Comparison of ENCODE assay signal across 8 cellular contexts in the genomic region with DNA sequence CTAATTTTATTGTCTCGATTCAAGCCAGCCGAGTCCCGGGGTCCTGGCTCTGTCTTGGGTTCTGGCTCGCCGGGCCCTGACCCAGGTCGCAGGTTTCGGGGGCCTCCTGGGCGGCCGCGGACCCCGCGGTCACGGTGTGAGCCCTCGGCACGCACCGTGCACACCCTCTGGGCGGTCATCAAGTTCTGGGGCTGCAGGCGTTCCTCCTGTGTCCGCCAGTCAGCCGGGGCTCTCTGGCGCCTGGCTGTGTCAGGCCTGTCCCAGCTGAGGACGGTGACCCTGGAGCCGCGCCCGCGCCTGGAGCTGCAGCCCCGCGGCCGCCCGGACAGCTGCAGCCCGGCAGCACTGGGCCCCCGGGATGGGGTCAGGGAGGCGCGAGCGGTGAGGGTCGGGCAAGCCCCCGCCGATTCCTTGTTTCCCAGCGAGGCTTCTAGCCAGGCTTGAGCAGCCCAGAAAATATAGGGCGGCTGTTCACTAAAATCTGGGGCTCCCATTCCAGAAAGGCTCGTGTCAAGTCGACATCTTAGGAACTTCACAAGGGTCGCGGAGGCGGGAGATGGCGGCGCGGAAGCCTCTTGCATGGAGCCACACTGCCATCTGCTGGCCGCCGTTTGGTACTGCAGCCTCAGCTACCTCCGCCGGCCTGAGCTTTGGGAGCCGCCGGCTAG. TPM values are rescaled to one million over a fixed set of nuclear protein-coding genes. Genes with fewer than 3 reads are reported as not detected.
DNase-seq lines count a peak whose midpoint lies in the region; ATAC-seq, FAIRE-seq and TF ChIP-seq lines count a peak whose summit lies in the region.

No MANE protein-coding gene starts in this region.

- intact Hi-C loops in HepG2 (cut with micrococcal nuclease; ENCODE audit: unreplicated experiment), result loop anchor here (1.0 to 5.0 kb wide), 2 partner anchors 478 to 791 kb away; no protein-coding TSS in a partner anchor

- H3K9ac ChIP-seq in HepG2 (ENCODE audit: insufficient read depth, low read depth, low read length), result peak overlapping the region; percentile 49

- DNase-seq in NCI-H345 (lab: John Stamatoyannopoulos, UW), result peak; percentile 76
- peak; percentile 85 to 88 for DNase-seq in activated CD4-positive, alpha-beta T cell treated with anti-CD3 and anti-CD28 coated beads for 4 hours
- DNase-seq in choroid plexus epithelial cell (ENCODE audit: low read depth), result peak; percentile 80
- DNase-seq in HepG2 (ENCODE audit: low spot score), result peak; percentile 62
- DNase-seq in stimulated activated CD4-positive, alpha-beta T cell treated with anti-CD3 and anti-CD28 coated beads, Interleukin-2, amount 100 ng/mL, for 24 hours, result peak; percentile 89 to 91

- no peak for FAIRE-seq in HepG2 (lab: Jason Lieb, UNC)

- H3K4me1 ChIP-seq in HepG2 (ENCODE audit: insufficient read depth, low read length), result peaks cover 8% of the 10 kb centered on the region; the same call in 1 of the 2 replicates

- BruUV-seq in HepG2 (replicated peaks; lab: Mats Ljungman, UMichigan), result no TSS peak

- 46% methylated on average over 19 of the region's 54 CpGs for WGBS in HepG2 (ENCODE audit: low lambda C conversion rate)

- no peak overlapping the region for H3K27ac ChIP-seq in HepG2 (ENCODE audit: extremely low read length, insufficient read depth, low read length)

- POLR2A ChIA-PET in HepG2 (lab: Yijun Ruan, JAX), result interaction anchor here (1.0 to 1.3 kb wide), 2 partner anchors 10 to 11 kb away, joined by 3 to 10 read pairs; no protein-coding TSS in a partner anchor

- no peaks in the 10 kb centered on the region for H3K79me2 ChIP-seq in HepG2 (ENCODE audit: insufficient read depth, low read length)

- TF ChIP-seq RAD21 in HepG2 (CRISPR knock-in tag; IDR thresholded peaks at IDR 0.05), result peak; percentile 97

- peak; percentile 43 for ATAC-seq in HG02981 (IDR thresholded peaks at IDR 0.05; ENCODE audit: unreplicated experiment)
- ATAC-seq in HepG2, result peak; percentile 91
- ATAC-seq in GM21423 (IDR thresholded peaks at IDR 0.05; ENCODE audit: unreplicated experiment), result no peak

- CTCF ChIA-PET in HepG2 (lab: Yijun Ruan, JAX; ENCODE audit: low intra/inter-chr PET ratio, low total read pairs), result interaction anchor here (0.7 to 1.7 kb wide), 8 partner anchors 10 to 791 kb away, joined by 3 to 13 read pairs (median 7); no protein-coding TSS in a partner anchor

- TF ChIP-seq EP300 in HepG2 (IDR thresholded peaks at IDR 0.05; ENCODE audit: low read depth in 2 of 2, low read length in 2 of 2) (no peak), HepG2 (CRISPR knock-in tag; IDR thresholded peaks at IDR 0.05; ENCODE audit: borderline replicate concordance) (no peak)

- in situ Hi-C loops in HepG2 (cut with HindIII; ENCODE audit: extremely low pct_ligation_motif_present, low pct_unique_long_range_greater_than_20kb), result loop anchor here (25.0 kb wide), 1 partner anchor 1073 kb away; no protein-coding TSS in a partner anchor

- no peaks in the 10 kb centered on the region for H4K20me1 ChIP-seq in HepG2 (ENCODE audit: insufficient read depth, low read length)

- H3K27me3 ChIP-seq in HepG2 (ENCODE audit: control insufficient read depth in 1 of 2, insufficient read depth in 2 of 2, low read length in 2 of 2), result peaks cover 2 to 44% of the 10 kb centered on the region in 2 experiments

- no peak for TF ChIP-seq POLR2A in HepG2 (IDR thresholded peaks at IDR 0.05; ENCODE audit: insufficient read depth in 1 of 2, low read depth in 2 of 2, low read length in 2 of 2)

- no peak overlapping the region for H2AFZ ChIP-seq in HepG2 (ENCODE audit: low read length)

- no peaks in the 10 kb centered on the region for H3K9me3 ChIP-seq in HepG2 (ENCODE audit: low read length)

- H3K4me3 ChIP-seq in choroid plexus epithelial cell (ENCODE audit: low read depth, low read length) (peak overlapping the region; percentile 39), HepG2 (replicated peaks in 1 of 3; ENCODE audit: insufficient read depth in 1 of 3, low read depth in 2 of 3, low read length in 3 of 3) (peak overlapping the region; percentile 51 to 68 (median 66))

- peak; percentile 97 for TF ChIP-seq CTCF in GM12872 (IDR thresholded peaks at IDR 0.05; ENCODE audit: insufficient read depth, low read depth, low read length)
- TF ChIP-seq CTCF in choroid plexus epithelial cell (conservative IDR thresholded peaks at IDR 0.05; ENCODE audit: low read depth, low read length), result peak; percentile 96
- TF ChIP-seq CTCF in HepG2 (CRISPR knock-in tag; IDR thresholded peaks at IDR 0.05), result peak; percentile 97

- no peaks in the 10 kb centered on the region for H3K36me3 ChIP-seq in HepG2 (replicated peaks in 1 of 2; ENCODE audit: control insufficient read depth in 1 of 2, insufficient read depth in 2 of 2, low read length in 2 of 2)

- peak overlapping the region; percentile 85 for H3K4me2 ChIP-seq in HepG2 (ENCODE audit: low read depth, low read length)

RNA-seq across cellular contexts. Expression of a gene that starts 4.2 kb away (rescaled TPM):
- not detected in 2 replicates for total RNA-seq in HepG2 (2016; rRNA removed; fragmentation: Illumina TruSeq; extraction: Trizol)
- not detected in 2 replicates for total RNA-seq in HepG2 (2016; cell fraction: cytosol; rRNA removed; fragmentation: Illumina TruSeq; extraction: Trizol; ENCODE audit: low read depth)
- total RNA-seq in HepG2 (2016; cell fraction: insoluble cytoplasmic fraction; rRNA removed; fragmentation: Illumina TruSeq; extraction: Trizol), result not detected in 2 replicates
- total RNA-seq in HepG2 (2016; cell fraction: membrane; rRNA removed; fragmentation: Illumina TruSeq; extraction: Trizol), result 0.07 and 0.15 TPM in 2 replicates
- not detected in 2 replicates for total RNA-seq in HepG2 (2016; cell fraction: nucleus; rRNA removed; fragmentation: Illumina TruSeq; extraction: Trizol)
- 0.05 and 0.10 TPM in 2 replicates for polyA plus RNA-seq in HepG2 (2011; rRNA removed)
- polyA plus RNA-seq in HepG2 (2011; cell fraction: cytosol; rRNA removed), result 0.07 and 0.13 TPM in 2 replicates
- polyA plus RNA-seq in HepG2 (2011; cell fraction: nucleus; rRNA removed), result 0.08 TPM in 1 of 2 replicates, not detected in the other
- 0.32 TPM in 1 of 2 replicates, not detected in the other for polyA plus RNA-seq in HepG2 (2012)
- polyA plus RNA-seq in HepG2 (2016; cell fraction: cytosol; fragmentation: Illumina TruSeq; extraction: Trizol; ENCODE audit: low read depth), result 0.10 TPM in 1 of 2 replicates, not detected in the other
- polyA plus RNA-seq in HepG2 (2016; cell fraction: insoluble cytoplasmic fraction; fragmentation: Illumina TruSeq; extraction: Trizol; ENCODE audit: low read depth), result 0.22 and 0.31 TPM in 2 replicates
- 0.26 and 0.30 TPM in 2 replicates for polyA plus RNA-seq in HepG2 (2016; cell fraction: membrane; fragmentation: Illumina TruSeq; extraction: Trizol; ENCODE audit: low read depth)
- not detected in 2 replicates for polyA plus RNA-seq in HepG2 (2016; cell fraction: nucleus; fragmentation: Illumina TruSeq; extraction: Trizol; ENCODE audit: insufficient read depth, low read depth)
- polyA minus RNA-seq in HepG2 (2011; rRNA and poly(A)+ RNA removed; ENCODE audit: low replicate concordance), result 0.08 and 3.8 TPM in 2 replicates
- 0.30 and 1.1 TPM in 2 replicates for polyA minus RNA-seq in HepG2 (2011; cell fraction: cytosol; rRNA and poly(A)+ RNA removed)
- polyA minus RNA-seq in HepG2 (2011; cell fraction: nucleus; rRNA and poly(A)+ RNA removed), result not detected in 2 replicates

RNA-seq across cellular contexts. Expression of a gene that starts 4.7 kb away (rescaled TPM):
- total RNA-seq in HepG2 (2016; rRNA removed; fragmentation: Illumina TruSeq; extraction: Trizol), result not detected in 2 replicates
- total RNA-seq in HepG2 (2016; cell fraction: cytosol; rRNA removed; fragmentation: Illumina TruSeq; extraction: Trizol; ENCODE audit: low read depth), result not detected in 2 replicates
- total RNA-seq in HepG2 (2016; cell fraction: insoluble cytoplasmic fraction; rRNA removed; fragmentation: Illumina TruSeq; extraction: Trizol), result not detected in 2 replicates
- total RNA-seq in HepG2 (2016; cell fraction: membrane; rRNA removed; fragmentation: Illumina TruSeq; extraction: Trizol), result not detected in 2 replicates
- total RNA-seq in HepG2 (2016; cell fraction: nucleus; rRNA removed; fragmentation: Illumina TruSeq; extraction: Trizol), result not detected in 2 replicates
- polyA plus RNA-seq in HepG2 (2011; rRNA removed), result not detected in 2 replicates
- not detected in 2 replicates for polyA plus RNA-seq in HepG2 (2011; cell fraction: cytosol; rRNA removed)
- polyA plus RNA-seq in HepG2 (2011; cell fraction: nucleus; rRNA removed), result not detected in 2 replicates
- not detected in 2 replicates for polyA plus RNA-seq in HepG2 (2012)
- not detected in 2 replicates for polyA plus RNA-seq in HepG2 (2016; cell fraction: cytosol; fragmentation: Illumina TruSeq; extraction: Trizol; ENCODE audit: low read depth)
- polyA plus RNA-seq in HepG2 (2016; cell fraction: insoluble cytoplasmic fraction; fragmentation: Illumina TruSeq; extraction: Trizol; ENCODE audit: low read depth), result not detected in 2 replicates
- not detected in 2 replicates for polyA plus RNA-seq in HepG2 (2016; cell fraction: membrane; fragmentation: Illumina TruSeq; extraction: Trizol; ENCODE audit: low read depth)
- not detected in 2 replicates for polyA plus RNA-seq in HepG2 (2016; cell fraction: nucleus; fragmentation: Illumina TruSeq; extraction: Trizol; ENCODE audit: insufficient read depth, low read depth)
- polyA minus RNA-seq in HepG2 (2011; rRNA and poly(A)+ RNA removed; ENCODE audit: low replicate concordance), result 0.51 TPM in 1 of 2 replicates, not detected in the other
- not detected in 2 replicates for polyA minus RNA-seq in HepG2 (2011; cell fraction: cytosol; rRNA and poly(A)+ RNA removed)
- not detected in 2 replicates for polyA minus RNA-seq in HepG2 (2011; cell fraction: nucleus; rRNA and poly(A)+ RNA removed)

RNA-seq across cellular contexts. Expression of a gene that starts 8.3 kb away (rescaled TPM):
- 2.1 and 2.9 TPM in 2 replicates for total RNA-seq in HepG2 (2016; rRNA removed; fragmentation: Illumina TruSeq; extraction: Trizol)
- 0.51 and 0.71 TPM in 2 replicates for total RNA-seq in HepG2 (2016; cell fraction: cytosol; rRNA removed; fragmentation: Illumina TruSeq; extraction: Trizol; ENCODE audit: low read depth)
- total RNA-seq in HepG2 (2016; cell fraction: insoluble cytoplasmic fraction; rRNA removed; fragmentation: Illumina TruSeq; extraction: Trizol), result 1.7 and 2.6 TPM in 2 replicates
- 1.6 and 1.9 TPM in 2 replicates for total RNA-seq in HepG2 (2016; cell fraction: membrane; rRNA removed; fragmentation: Illumina TruSeq; extraction: Trizol)
- 3.5 and 4.8 TPM in 2 replicates for total RNA-seq in HepG2 (2016; cell fraction: nucleus; rRNA removed; fragmentation: Illumina TruSeq; extraction: Trizol)
- polyA plus RNA-seq in HepG2 (2011; rRNA removed), result 4.3 and 4.6 TPM in 2 replicates
- 1.3 and 1.5 TPM in 2 replicates for polyA plus RNA-seq in HepG2 (2011; cell fraction: cytosol; rRNA removed)
- 12.3 and 16.6 TPM in 2 replicates for polyA plus RNA-seq in HepG2 (2011; cell fraction: nucleus; rRNA removed)
- polyA plus RNA-seq in HepG2 (2012), result 3.8 and 6.3 TPM in 2 replicates
- 0.74 and 0.97 TPM in 2 replicates for polyA plus RNA-seq in HepG2 (2016; cell fraction: cytosol; fragmentation: Illumina TruSeq; extraction: Trizol; ENCODE audit: low read depth)
- polyA plus RNA-seq in HepG2 (2016; cell fraction: insoluble cytoplasmic fraction; fragmentation: Illumina TruSeq; extraction: Trizol; ENCODE audit: low read depth), result 4.9 and 6.7 TPM in 2 replicates
- 3.4 TPM in 2 replicates for polyA plus RNA-seq in HepG2 (2016; cell fraction: membrane; fragmentation: Illumina TruSeq; extraction: Trizol; ENCODE audit: low read depth)
- 26.3 and 26.9 TPM in 2 replicates for polyA plus RNA-seq in HepG2 (2016; cell fraction: nucleus; fragmentation: Illumina TruSeq; extraction: Trizol; ENCODE audit: insufficient read depth, low read depth)
- polyA minus RNA-seq in HepG2 (2011; rRNA and poly(A)+ RNA removed; ENCODE audit: low replicate concordance), result 1.7 TPM in 1 of 2 replicates, not detected in the other
- polyA minus RNA-seq in HepG2 (2011; cell fraction: cytosol; rRNA and poly(A)+ RNA removed), result 0.88 and 1.1 TPM in 2 replicates
- 2.2 and 4.6 TPM in 2 replicates for polyA minus RNA-seq in HepG2 (2011; cell fraction: nucleus; rRNA and poly(A)+ RNA removed)

RNA-seq across cellular contexts. Expression of a gene that starts 13.1 kb away (rescaled TPM):
- 0.95 and 1.3 TPM in 2 replicates for total RNA-seq in HepG2 (2016; rRNA removed; fragmentation: Illumina TruSeq; extraction: Trizol)
- 0.71 TPM in 1 of 2 replicates, not detected in the other for total RNA-seq in HepG2 (2016; cell fraction: cytosol; rRNA removed; fragmentation: Illumina TruSeq; extraction: Trizol; ENCODE audit: low read depth)
- 0.79 and 1.2 TPM in 2 replicates for total RNA-seq in HepG2 (2016; cell fraction: insoluble cytoplasmic fraction; rRNA removed; fragmentation: Illumina TruSeq; extraction: Trizol)
- 0.41 and 0.65 TPM in 2 replicates for total RNA-seq in HepG2 (2016; cell fraction: membrane; rRNA removed; fragmentation: Illumina TruSeq; extraction: Trizol)
- total RNA-seq in HepG2 (2016; cell fraction: nucleus; rRNA removed; fragmentation: Illumina TruSeq; extraction: Trizol), result 1.1 and 3.7 TPM in 2 replicates
- 0.68 and 1.5 TPM in 2 replicates for polyA plus RNA-seq in HepG2 (2011; rRNA removed)
- 0.38 and 0.74 TPM in 2 replicates for polyA plus RNA-seq in HepG2 (2011; cell fraction: cytosol; rRNA removed)
- 4.3 and 4.7 TPM in 2 replicates for polyA plus RNA-seq in HepG2 (2011; cell fraction: nucleus; rRNA removed)
- polyA plus RNA-seq in HepG2 (2012), result 0.47 and 0.68 TPM in 2 replicates
- 0.18 TPM in 1 of 2 replicates, not detected in the other for polyA plus RNA-seq in HepG2 (2016; cell fraction: cytosol; fragmentation: Illumina TruSeq; extraction: Trizol; ENCODE audit: low read depth)
- 0.94 and 0.99 TPM in 2 replicates for polyA plus RNA-seq in HepG2 (2016; cell fraction: insoluble cytoplasmic fraction; fragmentation: Illumina TruSeq; extraction: Trizol; ENCODE audit: low read depth)
- 0.22 TPM in 1 of 2 replicates, not detected in the other for polyA plus RNA-seq in HepG2 (2016; cell fraction: membrane; fragmentation: Illumina TruSeq; extraction: Trizol; ENCODE audit: low read depth)
- polyA plus RNA-seq in HepG2 (2016; cell fraction: nucleus; fragmentation: Illumina TruSeq; extraction: Trizol; ENCODE audit: insufficient read depth, low read depth), result 3.5 and 4.1 TPM in 2 replicates
- 1.2 and 2.5 TPM in 2 replicates for polyA minus RNA-seq in HepG2 (2011; rRNA and poly(A)+ RNA removed; ENCODE audit: low replicate concordance)
- polyA minus RNA-seq in HepG2 (2011; cell fraction: cytosol; rRNA and poly(A)+ RNA removed), result 0.79 TPM in 1 of 2 replicates, not detected in the other
- polyA minus RNA-seq in HepG2 (2011; cell fraction: nucleus; rRNA and poly(A)+ RNA removed), result 2.1 and 3.0 TPM in 2 replicates

RNA-seq across cellular contexts. Expression of a gene that starts 13.4 kb away (rescaled TPM):
- not detected in 2 replicates for total RNA-seq in HepG2 (2016; rRNA removed; fragmentation: Illumina TruSeq; extraction: Trizol)
- not detected in 2 replicates for total RNA-seq in HepG2 (2016; cell fraction: cytosol; rRNA removed; fragmentation: Illumina TruSeq; extraction: Trizol; ENCODE audit: low read depth)
- total RNA-seq in HepG2 (2016; cell fraction: insoluble cytoplasmic fraction; rRNA removed; fragmentation: Illumina TruSeq; extraction: Trizol), result not detected in 2 replicates
- not detected in 2 replicates for total RNA-seq in HepG2 (2016; cell fraction: membrane; rRNA removed; fragmentation: Illumina TruSeq; extraction: Trizol)
- total RNA-seq in HepG2 (2016; cell fraction: nucleus; rRNA removed; fragmentation: Illumina TruSeq; extraction: Trizol), result not detected in 2 replicates
- polyA plus RNA-seq in HepG2 (2011; rRNA removed), result 0.03 TPM in 1 of 2 replicates, not detected in the other
- not detected in 2 replicates for polyA plus RNA-seq in HepG2 (2011; cell fraction: cytosol; rRNA removed)
- not detected in 2 replicates for polyA plus RNA-seq in HepG2 (2011; cell fraction: nucleus; rRNA removed)
- not detected in 2 replicates for polyA plus RNA-seq in HepG2 (2012)
- not detected in 2 replicates for polyA plus RNA-seq in HepG2 (2016; cell fraction: cytosol; fragmentation: Illumina TruSeq; extraction: Trizol; ENCODE audit: low read depth)
- not detected in 2 replicates for polyA plus RNA-seq in HepG2 (2016; cell fraction: insoluble cytoplasmic fraction; fragmentation: Illumina TruSeq; extraction: Trizol; ENCODE audit: low read depth)
- 0.12 TPM in 1 of 2 replicates, not detected in the other for polyA plus RNA-seq in HepG2 (2016; cell fraction: membrane; fragmentation: Illumina TruSeq; extraction: Trizol; ENCODE audit: low read depth)
- polyA plus RNA-seq in HepG2 (2016; cell fraction: nucleus; fragmentation: Illumina TruSeq; extraction: Trizol; ENCODE audit: insufficient read depth, low read depth), result not detected in 2 replicates
- 11.6 TPM in 1 of 2 replicates, not detected in the other for polyA minus RNA-seq in HepG2 (2011; rRNA and poly(A)+ RNA removed; ENCODE audit: low replicate concordance)
- not detected in 2 replicates for polyA minus RNA-seq in HepG2 (2011; cell fraction: cytosol; rRNA and poly(A)+ RNA removed)
- not detected in 2 replicates for polyA minus RNA-seq in HepG2 (2011; cell fraction: nucleus; rRNA and poly(A)+ RNA removed)
